In the genomic region with DNA sequence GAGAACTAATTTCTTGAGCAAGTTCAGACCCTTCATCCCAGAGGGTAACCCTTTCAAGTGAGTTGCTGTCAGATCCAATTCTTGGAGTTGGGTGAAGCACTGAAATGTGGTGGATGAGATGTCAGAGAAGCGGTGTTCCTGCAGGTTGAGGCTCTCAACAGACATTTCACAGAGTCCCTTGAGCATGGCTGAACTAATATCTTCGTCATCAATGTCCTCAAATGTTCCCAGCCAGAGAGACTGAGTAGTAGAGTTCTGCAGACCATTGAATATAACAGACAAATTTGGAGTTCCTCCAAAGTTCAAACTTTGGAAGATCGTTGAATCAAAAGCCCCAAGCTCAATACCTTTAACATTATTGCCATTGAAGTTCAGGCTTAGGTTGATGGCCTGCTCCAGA, we compare ENCODE assay signal across 22 cellular contexts. TPM values are rescaled to one million over a fixed set of nuclear protein-coding genes. Genes with fewer than 3 reads are reported as not detected.
"Had no signal": no experiment of that assay in that cellular context is flagged by ENCODE, and none has a peak within 500 bp of the region (broad histone marks: within the 10 kb centered on the region; RNA-seq: fewer than 3 reads in every experiment).

No MANE protein-coding gene starts in this region.

- H3K4me3 ChIP-seq: K562, SJCRH30 had no signal

- DNase-seq: Kasumi-1, MM.1S, NCI-H1092 treated with DMSO at 0.1 percent for 48 hours, NCI-H1436, NCI-H187, NCI-H2029, NCI-H2081 treated with DMSO at 0.1 percent for 48 hours, NCI-H2171, NCI-H226, NCI-H446, NCI-H510A, NCI-H524 treated with DMSO at 0.1 percent for 48 hours, NCI-H69, NCI-H774, RPMI8226, SHP77 treated with DMSO at 0.1 percent for 48 hours, SJCRH30 had no signal

- H3K27ac ChIP-seq: HL-60, KMS-11, SJCRH30 had no signal

- H3K36me3 ChIP-seq: SJCRH30 had no signal

- H3K27me3 Mint-ChIP-seq: IgD-negative memory B cell had no signal

- H3K9me3 ChIP-seq: SJCRH30 had no signal

- ATAC-seq: K562, SK-N-SH treated with all-trans-retinoic acid at 6 μM for 48 hours had no signal

- H3K4me1 ChIP-seq: SJCRH30 had no signal

- H3K4me3 Mint-ChIP-seq: IgD-negative memory B cell had no signal

RNA-seq across cellular contexts. Expression of gene CD180, which starts 12.7 kb away (rescaled TPM):
- total RNA-seq: SJCRH30 had no signal
